Comparison of ENCODE assay signal across 12 cellular contexts in the genomic region with DNA sequence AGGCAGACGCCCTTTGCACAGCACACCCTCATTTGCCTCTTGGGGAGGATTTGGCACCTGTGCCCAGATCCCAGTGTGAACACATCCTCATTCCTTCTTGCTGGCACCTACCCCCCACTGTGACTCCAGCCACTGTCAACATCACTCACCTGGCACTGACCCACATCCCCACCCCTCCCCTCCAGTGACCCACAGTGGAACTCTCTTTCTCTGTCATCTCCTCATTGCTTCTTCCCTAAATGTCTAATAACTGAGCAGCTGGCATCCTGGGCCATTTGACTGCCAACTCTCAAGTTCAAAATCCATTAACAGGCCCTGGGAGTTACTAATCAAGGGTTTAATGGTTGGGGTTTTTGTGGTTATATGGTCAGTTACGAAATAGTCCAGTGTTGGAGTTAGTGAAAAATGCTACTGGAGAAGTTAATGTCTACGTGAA. TPM values are rescaled to one million over a fixed set of nuclear protein-coding genes. Genes with fewer than 3 reads are reported as not detected.
DNase-seq lines count a peak whose midpoint lies in the region; ATAC-seq and TF ChIP-seq lines count a peak whose summit lies in the region.
"Had no signal": no experiment of that assay in that cellular context is flagged by ENCODE, and none has a peak within 500 bp of the region (broad histone marks: within the 10 kb centered on the region; RNA-seq: fewer than 3 reads in every experiment).

No MANE protein-coding gene starts in this region.

- DNase-seq in ACHN (peak; percentile 48), GM03348 (ENCODE audit: low spot score) (peak; percentile 42), NOMO-1 treated with dmso at 0.1 percent for 144 hours (lab: John Stamatoyannopoulos, UW; ENCODE audit: unreplicated experiment) (peak; percentile 83), fibroblast of the aortic adventitia (ENCODE audit: low read depth) (peak; percentile 24), NCI-H2227 (lab: John Stamatoyannopoulos, UW; ENCODE audit: unreplicated experiment) (no peak), NCI-H82 (lab: John Stamatoyannopoulos, UW) (no peak)
- DNase-seq: activated gamma-delta T cell, MM.1S, T-helper 9 cell, testis had no signal

- in situ Hi-C loops in ACHN (cut with HindIII; ENCODE audit: low pct_ligation_motif_present, low pct_unique_long_range_greater_than_20kb, low sequenced_read_pairs): no loop called here

- H3K4me3 ChIP-seq in fibroblast of the aortic adventitia (ENCODE audit: low read depth, low read length): no peak overlapping the region
- H3K4me3 ChIP-seq: testis had no signal

- no peak for ATAC-seq in GM19395 (IDR thresholded peaks at IDR 0.05; ENCODE audit: unreplicated experiment)
- ATAC-seq in HG02571 (IDR thresholded peaks at IDR 0.05; ENCODE audit: unreplicated experiment): no peak

- TF ChIP-seq CTCF in fibroblast of the aortic adventitia (IDR thresholded peaks at IDR 0.05; ENCODE audit: insufficient read depth, low read length): no peak

RNA-seq across cellular contexts. Expression of gene SNAPC5, which starts 14.4 kb away (rescaled TPM):
- 7.8 and 23.8 TPM in 2 replicates for total RNA-seq in fibroblast of the aortic adventitia (ENCODE audit: low replicate concordance)

RNA-seq across cellular contexts. Expression of gene RPL4, which starts 21.5 kb away (rescaled TPM):
- total RNA-seq in fibroblast of the aortic adventitia (ENCODE audit: low replicate concordance): 3,473 and 4,222 TPM in 2 replicates

RNA-seq across cellular contexts. Expression of gene ZWILCH, which starts 22.0 kb away (rescaled TPM):
- 7.8 and 36.5 TPM in 2 replicates for total RNA-seq in fibroblast of the aortic adventitia (ENCODE audit: low replicate concordance)

Comparison
In these comparisons a context has a peak if more than half of its experiments do, and no peak if none do; other contexts are left out.
1. DNase-seq: peak in ACHN (single experiment), GM03348 (single experiment), NOMO-1 treated with dmso at 0.1 percent for 144 hours (single experiment) and fibroblast of the aortic adventitia (single experiment); none in NCI-H2227 (single experiment) and NCI-H82 (single experiment).